ENCODE assay signal across 1 cellular context in the genomic region with DNA sequence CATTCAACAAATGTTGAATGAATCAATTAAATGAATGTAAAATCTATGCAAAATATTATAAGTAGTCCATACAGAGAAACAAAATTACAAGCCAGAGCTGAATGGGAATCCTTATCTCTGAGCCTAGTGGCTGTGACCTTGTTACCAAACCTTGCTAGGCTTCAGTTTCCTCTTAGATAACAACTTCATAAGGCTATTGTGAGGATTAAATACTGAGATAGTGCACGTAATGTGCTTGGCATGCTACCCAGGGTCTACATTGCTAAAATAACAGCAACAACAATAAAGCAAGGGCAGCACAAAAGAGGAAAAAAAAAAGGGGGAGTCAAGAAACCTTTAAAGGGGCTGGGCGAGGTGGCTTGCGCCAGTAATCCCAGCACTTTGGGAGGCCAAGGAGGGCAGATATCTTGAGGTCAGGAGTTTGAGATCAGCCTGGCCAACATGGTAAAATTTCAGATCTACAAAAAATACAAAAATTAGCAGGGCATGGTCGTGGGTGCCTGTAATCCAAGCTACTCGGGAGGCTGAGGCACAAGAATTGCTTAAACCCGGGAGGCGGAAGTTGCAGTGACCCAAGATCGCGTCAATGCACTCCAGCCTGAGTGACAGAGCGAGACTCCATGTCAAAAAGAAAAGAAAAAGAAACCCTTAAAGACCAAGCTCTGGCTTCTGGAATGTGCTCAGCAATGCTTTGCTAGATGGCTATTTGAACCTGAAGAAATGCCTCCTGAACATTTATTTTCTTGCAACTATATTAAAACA.
TF ChIP-seq lines count a peak whose summit lies in the region.

No MANE protein-coding gene starts in this region.

TF ChIP-seq in GM23338, 12 proteins besides CTCF, POLR2A, EP300 and RAD21 (continued from another document):
- TF ChIP-seq, protein P1, sequence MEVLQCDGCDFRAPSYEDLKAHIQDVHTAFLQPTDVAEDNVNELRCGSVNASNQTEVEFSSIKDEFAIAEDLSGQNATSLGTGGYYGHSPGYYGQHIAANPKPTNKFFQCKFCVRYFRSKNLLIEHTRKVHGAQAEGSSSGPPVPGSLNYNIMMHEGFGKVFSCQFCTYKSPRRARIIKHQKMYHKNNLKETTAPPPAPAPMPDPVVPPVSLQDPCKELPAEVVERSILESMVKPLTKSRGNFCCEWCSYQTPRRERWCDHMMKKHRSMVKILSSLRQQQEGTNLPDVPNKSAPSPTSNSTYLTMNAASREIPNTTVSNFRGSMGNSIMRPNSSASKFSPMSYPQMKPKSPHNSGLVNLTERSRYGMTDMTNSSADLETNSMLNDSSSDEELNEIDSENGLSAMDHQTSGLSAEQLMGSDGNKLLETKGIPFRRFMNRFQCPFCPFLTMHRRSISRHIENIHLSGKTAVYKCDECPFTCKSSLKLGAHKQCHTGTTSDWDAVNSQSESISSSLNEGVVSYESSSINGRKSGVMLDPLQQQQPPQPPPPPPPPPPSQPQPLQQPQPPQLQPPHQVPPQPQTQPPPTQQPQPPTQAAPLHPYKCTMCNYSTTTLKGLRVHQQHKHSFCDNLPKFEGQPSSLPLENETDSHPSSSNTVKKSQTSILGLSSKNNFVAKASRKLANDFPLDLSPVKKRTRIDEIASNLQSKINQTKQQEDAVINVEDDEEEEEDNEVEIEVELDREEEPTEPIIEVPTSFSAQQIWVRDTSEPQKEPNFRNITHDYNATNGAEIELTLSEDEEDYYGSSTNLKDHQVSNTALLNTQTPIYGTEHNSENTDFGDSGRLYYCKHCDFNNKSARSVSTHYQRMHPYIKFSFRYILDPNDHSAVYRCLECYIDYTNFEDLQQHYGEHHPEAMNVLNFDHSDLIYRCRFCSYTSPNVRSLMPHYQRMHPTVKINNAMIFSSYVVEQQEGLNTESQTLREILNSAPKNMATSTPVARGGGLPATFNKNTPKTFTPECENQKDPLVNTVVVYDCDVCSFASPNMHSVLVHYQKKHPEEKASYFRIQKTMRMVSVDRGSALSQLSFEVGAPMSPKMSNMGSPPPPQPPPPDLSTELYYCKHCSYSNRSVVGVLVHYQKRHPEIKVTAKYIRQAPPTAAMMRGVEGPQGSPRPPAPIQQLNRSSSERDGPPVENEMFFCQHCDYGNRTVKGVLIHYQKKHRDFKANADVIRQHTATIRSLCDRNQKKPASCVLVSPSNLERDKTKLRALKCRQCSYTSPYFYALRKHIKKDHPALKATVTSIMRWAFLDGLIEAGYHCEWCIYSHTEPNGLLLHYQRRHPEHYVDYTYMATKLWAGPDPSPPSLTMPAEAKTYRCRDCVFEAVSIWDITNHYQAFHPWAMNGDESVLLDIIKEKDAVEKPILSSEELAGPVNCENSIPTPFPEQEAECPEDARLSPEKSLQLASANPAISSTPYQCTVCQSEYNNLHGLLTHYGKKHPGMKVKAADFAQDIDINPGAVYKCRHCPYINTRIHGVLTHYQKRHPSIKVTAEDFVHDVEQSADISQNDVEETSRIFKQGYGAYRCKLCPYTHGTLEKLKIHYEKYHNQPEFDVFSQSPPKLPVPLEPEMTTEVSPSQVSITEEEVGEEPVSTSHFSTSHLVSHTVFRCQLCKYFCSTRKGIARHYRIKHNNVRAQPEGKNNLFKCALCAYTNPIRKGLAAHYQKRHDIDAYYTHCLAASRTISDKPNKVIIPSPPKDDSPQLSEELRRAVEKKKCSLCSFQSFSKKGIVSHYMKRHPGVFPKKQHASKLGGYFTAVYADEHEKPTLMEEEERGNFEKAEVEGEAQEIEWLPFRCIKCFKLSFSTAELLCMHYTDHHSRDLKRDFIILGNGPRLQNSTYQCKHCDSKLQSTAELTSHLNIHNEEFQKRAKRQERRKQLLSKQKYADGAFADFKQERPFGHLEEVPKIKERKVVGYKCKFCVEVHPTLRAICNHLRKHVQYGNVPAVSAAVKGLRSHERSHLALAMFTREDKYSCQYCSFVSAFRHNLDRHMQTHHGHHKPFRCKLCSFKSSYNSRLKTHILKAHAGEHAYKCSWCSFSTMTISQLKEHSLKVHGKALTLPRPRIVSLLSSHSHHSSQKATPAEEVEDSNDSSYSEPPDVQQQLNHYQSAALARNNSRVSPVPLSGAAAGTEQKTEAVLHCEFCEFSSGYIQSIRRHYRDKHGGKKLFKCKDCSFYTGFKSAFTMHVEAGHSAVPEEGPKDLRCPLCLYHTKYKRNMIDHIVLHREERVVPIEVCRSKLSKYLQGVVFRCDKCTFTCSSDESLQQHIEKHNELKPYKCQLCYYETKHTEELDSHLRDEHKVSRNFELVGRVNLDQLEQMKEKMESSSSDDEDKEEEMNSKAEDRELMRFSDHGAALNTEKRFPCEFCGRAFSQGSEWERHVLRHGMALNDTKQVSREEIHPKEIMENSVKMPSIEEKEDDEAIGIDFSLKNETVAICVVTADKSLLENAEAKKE (CRISPR knock-in tag; IDR thresholded peaks at IDR 0.05): no peak
- TF ChIP-seq, protein P2, sequence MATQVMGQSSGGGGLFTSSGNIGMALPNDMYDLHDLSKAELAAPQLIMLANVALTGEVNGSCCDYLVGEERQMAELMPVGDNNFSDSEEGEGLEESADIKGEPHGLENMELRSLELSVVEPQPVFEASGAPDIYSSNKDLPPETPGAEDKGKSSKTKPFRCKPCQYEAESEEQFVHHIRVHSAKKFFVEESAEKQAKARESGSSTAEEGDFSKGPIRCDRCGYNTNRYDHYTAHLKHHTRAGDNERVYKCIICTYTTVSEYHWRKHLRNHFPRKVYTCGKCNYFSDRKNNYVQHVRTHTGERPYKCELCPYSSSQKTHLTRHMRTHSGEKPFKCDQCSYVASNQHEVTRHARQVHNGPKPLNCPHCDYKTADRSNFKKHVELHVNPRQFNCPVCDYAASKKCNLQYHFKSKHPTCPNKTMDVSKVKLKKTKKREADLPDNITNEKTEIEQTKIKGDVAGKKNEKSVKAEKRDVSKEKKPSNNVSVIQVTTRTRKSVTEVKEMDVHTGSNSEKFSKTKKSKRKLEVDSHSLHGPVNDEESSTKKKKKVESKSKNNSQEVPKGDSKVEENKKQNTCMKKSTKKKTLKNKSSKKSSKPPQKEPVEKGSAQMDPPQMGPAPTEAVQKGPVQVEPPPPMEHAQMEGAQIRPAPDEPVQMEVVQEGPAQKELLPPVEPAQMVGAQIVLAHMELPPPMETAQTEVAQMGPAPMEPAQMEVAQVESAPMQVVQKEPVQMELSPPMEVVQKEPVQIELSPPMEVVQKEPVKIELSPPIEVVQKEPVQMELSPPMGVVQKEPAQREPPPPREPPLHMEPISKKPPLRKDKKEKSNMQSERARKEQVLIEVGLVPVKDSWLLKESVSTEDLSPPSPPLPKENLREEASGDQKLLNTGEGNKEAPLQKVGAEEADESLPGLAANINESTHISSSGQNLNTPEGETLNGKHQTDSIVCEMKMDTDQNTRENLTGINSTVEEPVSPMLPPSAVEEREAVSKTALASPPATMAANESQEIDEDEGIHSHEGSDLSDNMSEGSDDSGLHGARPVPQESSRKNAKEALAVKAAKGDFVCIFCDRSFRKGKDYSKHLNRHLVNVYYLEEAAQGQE (IDR thresholded peaks at IDR 0.05; ENCODE audit: unreplicated experiment): no peak
- TF ChIP-seq, protein P3, sequence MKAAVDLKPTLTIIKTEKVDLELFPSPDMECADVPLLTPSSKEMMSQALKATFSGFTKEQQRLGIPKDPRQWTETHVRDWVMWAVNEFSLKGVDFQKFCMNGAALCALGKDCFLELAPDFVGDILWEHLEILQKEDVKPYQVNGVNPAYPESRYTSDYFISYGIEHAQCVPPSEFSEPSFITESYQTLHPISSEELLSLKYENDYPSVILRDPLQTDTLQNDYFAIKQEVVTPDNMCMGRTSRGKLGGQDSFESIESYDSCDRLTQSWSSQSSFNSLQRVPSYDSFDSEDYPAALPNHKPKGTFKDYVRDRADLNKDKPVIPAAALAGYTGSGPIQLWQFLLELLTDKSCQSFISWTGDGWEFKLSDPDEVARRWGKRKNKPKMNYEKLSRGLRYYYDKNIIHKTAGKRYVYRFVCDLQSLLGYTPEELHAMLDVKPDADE (IDR thresholded peaks at IDR 0.05): no peak
- TF ChIP-seq NANOG (IDR thresholded peaks at IDR 0.05; ENCODE audit: borderline replicate concordance): no peak
- TF ChIP-seq EZH2phosphoT487 (IDR thresholded peaks at IDR 0.05; ENCODE audit: unreplicated experiment): no peak
- TF ChIP-seq POLR2AphosphoS5 (IDR thresholded peaks at IDR 0.05; ENCODE audit: low read depth): no peak
- no peak for TF ChIP-seq CREB1 (CRISPR knock-in tag; IDR thresholded peaks at IDR 0.05; ENCODE audit: low read depth)
